Comparison of ENCODE assay signal across 6 cellular contexts in genomic region chr10:112845145-112845544, GRCh38.
"Had no signal": no experiment of that assay in that cellular context is flagged by ENCODE, and none has a peak within 500 bp of the region (broad histone marks: within the 10 kb centered on the region; RNA-seq: fewer than 3 reads in every experiment).

No MANE protein-coding gene starts in this region.

- H3K27ac Mint-ChIP-seq: GM23338, H9 had no signal

- H3K4me2 ChIP-seq: GM23338 had no signal

- H3K4me3 ChIP-seq: GM23338, K562 had no signal

- DNase-seq: H9, HCEC 1CT, IMR-90, KG1 had no signal

- H3K4me3 Mint-ChIP-seq: GM23338, H9 had no signal

- ATAC-seq: GM23338, K562 had no signal

- H2AFZ ChIP-seq: GM23338 had no signal
